ENCODE assay signal across 1 cellular context in the genomic region with DNA sequence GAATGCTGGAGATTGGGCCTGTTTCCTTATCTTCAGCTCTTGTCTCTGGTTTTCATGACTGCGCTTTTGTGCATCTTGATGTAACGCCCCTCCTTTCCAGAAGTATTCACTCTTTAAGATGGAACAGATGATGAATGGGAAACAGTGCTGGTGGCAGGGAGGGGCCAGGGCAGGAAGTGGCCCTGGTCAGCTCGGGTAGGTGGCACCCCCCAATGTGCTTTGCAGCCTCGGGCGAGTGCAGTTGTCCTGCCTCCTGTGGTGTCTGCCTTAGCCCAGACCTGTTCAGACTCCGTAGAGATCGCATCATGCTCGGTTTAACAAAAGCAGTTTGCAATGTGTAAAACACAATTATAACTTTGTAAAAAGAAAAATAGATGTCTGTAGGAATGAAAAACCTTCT.
TF ChIP-seq lines count a peak whose summit lies in the region.

No MANE protein-coding gene starts in this region.

TF ChIP-seq in GM12878, 131 proteins besides CTCF, POLR2A, EP300 and RAD21 (continued from another document):
- TF ChIP-seq, protein P1, sequence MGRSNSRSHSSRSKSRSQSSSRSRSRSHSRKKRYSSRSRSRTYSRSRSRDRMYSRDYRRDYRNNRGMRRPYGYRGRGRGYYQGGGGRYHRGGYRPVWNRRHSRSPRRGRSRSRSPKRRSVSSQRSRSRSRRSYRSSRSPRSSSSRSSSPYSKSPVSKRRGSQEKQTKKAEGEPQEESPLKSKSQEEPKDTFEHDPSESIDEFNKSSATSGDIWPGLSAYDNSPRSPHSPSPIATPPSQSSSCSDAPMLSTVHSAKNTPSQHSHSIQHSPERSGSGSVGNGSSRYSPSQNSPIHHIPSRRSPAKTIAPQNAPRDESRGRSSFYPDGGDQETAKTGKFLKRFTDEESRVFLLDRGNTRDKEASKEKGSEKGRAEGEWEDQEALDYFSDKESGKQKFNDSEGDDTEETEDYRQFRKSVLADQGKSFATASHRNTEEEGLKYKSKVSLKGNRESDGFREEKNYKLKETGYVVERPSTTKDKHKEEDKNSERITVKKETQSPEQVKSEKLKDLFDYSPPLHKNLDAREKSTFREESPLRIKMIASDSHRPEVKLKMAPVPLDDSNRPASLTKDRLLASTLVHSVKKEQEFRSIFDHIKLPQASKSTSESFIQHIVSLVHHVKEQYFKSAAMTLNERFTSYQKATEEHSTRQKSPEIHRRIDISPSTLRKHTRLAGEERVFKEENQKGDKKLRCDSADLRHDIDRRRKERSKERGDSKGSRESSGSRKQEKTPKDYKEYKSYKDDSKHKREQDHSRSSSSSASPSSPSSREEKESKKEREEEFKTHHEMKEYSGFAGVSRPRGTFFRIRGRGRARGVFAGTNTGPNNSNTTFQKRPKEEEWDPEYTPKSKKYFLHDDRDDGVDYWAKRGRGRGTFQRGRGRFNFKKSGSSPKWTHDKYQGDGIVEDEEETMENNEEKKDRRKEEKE (IDR thresholded peaks at IDR 0.05) = no peak
- TF ChIP-seq CREM (IDR thresholded peaks at IDR 0.05; ENCODE audit: low read depth) (no peak), PAX5 (IDR thresholded peaks at IDR 0.05; ENCODE audit: borderline replicate concordance, low read depth, low read length) (no peak)
